In genomic region chr14:47744155-47744554, GRCh38 we compare ENCODE assay signal across 28 cellular contexts.
"Had no signal": no experiment of that assay in that cellular context is flagged by ENCODE, and none has a peak within 500 bp of the region (broad histone marks: within the 10 kb centered on the region; RNA-seq: fewer than 3 reads in every experiment).

No MANE protein-coding gene starts in this region.

- DNase-seq: activated CD4-positive, alpha-beta T cell treated with anti-CD3 and anti-CD28 coated beads, Interleukin-2, amount 10 ng/mL, durations not matched to agents 24 days and 14 days; activated CD4-positive, alpha-beta T cell treated with anti-CD3 and anti-CD28 coated beads, Interleukin-2, amount 50 U/mL, for 4 hours; activated CD8-positive, alpha-beta T cell treated with anti-CD3 and anti-CD28 coated beads for 36 hours; activated effector memory CD4-positive, alpha-beta T cell treated with anti-CD3 and anti-CD28 coated beads, Interleukin-2, amount 50 U/mL, for 16 hours; activated naive CD4-positive, alpha-beta T cell; activated naive CD4-positive, alpha-beta T cell treated with anti-CD3 and anti-CD28 coated beads, Interleukin-2, amount 50 U/mL, for 16 hours; activated naive CD8-positive, alpha-beta T cell treated with anti-CD3 and anti-CD28 coated beads for 36 hours; activated T-cell treated with anti-CD3 and anti-CD28 coated beads, Interleukin-2, amount 50 U/mL, for 1 hour; activated T-cell treated with anti-CD3 and anti-CD28 coated beads, Interleukin-2, amount 50 U/mL, for 72 hours; amniotic stem cell; aorta; brain microvascular endothelial cell; colonic mucosa; NCI-H1105 treated with DMSO at 0.1 percent for 48 hours; NCI-H1436 treated with DMSO at 0.1 percent for 48 hours; NCI-H1694 treated with DMSO at 0.1 percent for 48 hours; NCI-H2029; NCI-H510A; NCI-H526; NCI-H748 treated with DMSO at 0.1 percent for 48 hours; NK-92 treated with Interleukin-12 subunit alpha and Interleukin-12 subunit beta, amount 100 ng/mL, for 24 hours; Right ventricle myocardium superior; SW 1271; T-helper 1 cell; T-helper 2 cell; T-helper 9 cell had no signal

- H3K27me3 ChIP-seq: brain microvascular endothelial cell, colonic mucosa had no signal

- H3K4me2 ChIP-seq: KMS-11 had no signal

- H3K4me1 ChIP-seq: colonic mucosa had no signal

- H3K36me3 ChIP-seq: brain microvascular endothelial cell, colonic mucosa had no signal

- ATAC-seq: activated CD8-positive, alpha-beta T cell treated with anti-CD3 and anti-CD28 coated beads for 36 hours; activated T-cell treated with anti-CD3 and anti-CD28 coated beads, Interleukin-2, amount 50 U/mL, for 72 hours; activated T-helper 17 cell treated with anti-CD3 and anti-CD28 coated beads, Interleukin-2, amount 50 U/mL, for 72 hours had no signal

- H3K27ac ChIP-seq: brain microvascular endothelial cell, colonic mucosa, KMS-11 had no signal

- H3K9me3 ChIP-seq: colonic mucosa had no signal

- H3K9ac ChIP-seq: KMS-11 had no signal

- H3K4me3 ChIP-seq: colonic mucosa had no signal
